Comparison of ENCODE assay signal across 8 cellular contexts in genomic region chr1:202343652-202344349, GRCh38. TPM values are rescaled to one million over a fixed set of nuclear protein-coding genes. Genes with fewer than 3 reads are reported as not detected.
A peak's percentile ranks its signal among the peaks of the same experiment; 100 is the strongest.
DNase-seq lines count a peak whose midpoint lies in the region; ATAC-seq, FAIRE-seq and TF ChIP-seq lines count a peak whose summit lies in the region.

No MANE protein-coding gene starts in this region.

- no peak for TF ChIP-seq POLR2A in uterus (IDR thresholded peaks at IDR 0.05)

- H3K36me3 Mint-ChIP-seq in activated naive CD8-positive, alpha-beta T cell treated with anti-CD3 and anti-CD28 coated beads, Interleukin-2, amount 10 ng/mL, durations not matched to agents 7 days and 5 days: peaks cover 8% of the 10 kb centered on the region

- H3K27me3 ChIP-seq in uterus: no peaks in the 10 kb centered on the region

- H3K4me1 ChIP-seq in uterus: peaks cover 0 to 3% of the 10 kb centered on the region in 2 donors

- no peaks in the 10 kb centered on the region for H3K36me3 ChIP-seq in uterus

- no peak overlapping the region for H3K27ac ChIP-seq in uterus

- peak; percentile 80 for FAIRE-seq in GM18507 (lab: Jason Lieb, UNC)

- no peaks in the 10 kb centered on the region for H3K9me3 Mint-ChIP-seq in activated naive CD8-positive, alpha-beta T cell treated with anti-CD3 and anti-CD28 coated beads, Interleukin-2, amount 10 ng/mL, durations not matched to agents 7 days and 5 days

- H3K27ac Mint-ChIP-seq in activated naive CD8-positive, alpha-beta T cell treated with anti-CD3 and anti-CD28 coated beads, Interleukin-2, amount 10 ng/mL, durations not matched to agents 7 days and 5 days: peak overlapping the region; percentile 70

- H3K27me3 Mint-ChIP-seq in activated naive CD8-positive, alpha-beta T cell treated with anti-CD3 and anti-CD28 coated beads, Interleukin-2, amount 10 ng/mL, durations not matched to agents 7 days and 5 days: no peaks in the 10 kb centered on the region

- TF ChIP-seq CTCF in uterus (IDR thresholded peaks at IDR 0.05): peak; percentile 57 to 78 (median 72)

- peaks cover 32% of the 10 kb centered on the region for H3K4me1 Mint-ChIP-seq in activated naive CD8-positive, alpha-beta T cell treated with anti-CD3 and anti-CD28 coated beads, Interleukin-2, amount 10 ng/mL, durations not matched to agents 7 days and 5 days

- no peak for ATAC-seq in activated naive CD8-positive, alpha-beta T cell treated with anti-CD3 and anti-CD28 coated beads, Interleukin-2, amount 10 ng/mL, durations not matched to agents 7 days and 5 days (ENCODE audit: low read depth)
- no peak for ATAC-seq in HG02973 (IDR thresholded peaks at IDR 0.05; ENCODE audit: unreplicated experiment)

- H3K9me3 ChIP-seq in uterus: no peaks in the 10 kb centered on the region

- no peak overlapping the region for H3K4me3 ChIP-seq in uterus

- intact Hi-C loops in uterus (cut with DNase I; ENCODE audit: low total_unique reads): loop anchor here (10.0 kb wide), 1 partner anchor 261 kb away; no protein-coding TSS in a partner anchor

- H3K4me3 Mint-ChIP-seq in activated naive CD8-positive, alpha-beta T cell treated with anti-CD3 and anti-CD28 coated beads, Interleukin-2, amount 10 ng/mL, durations not matched to agents 7 days and 5 days: peak overlapping the region; percentile 75

- peak; percentile 21 for DNase-seq in AG20443 (ENCODE audit: low spot score)
- no peak for DNase-seq in GM18507 (ENCODE audit: extremely low spot score, insufficient read length, low read depth)
- peak; percentile 67 for DNase-seq in NCI-H345 (lab: John Stamatoyannopoulos, UW)
- no peak for DNase-seq in activated naive CD8-positive, alpha-beta T cell treated with anti-CD3 and anti-CD28 coated beads, Interleukin-2, amount 10 ng/mL, durations not matched to agents 7 days and 5 days
- DNase-seq in kidney glomerular epithelial cell (lab: John Stamatoyannopoulos, UW): peak; percentile 49
- DNase-seq in uterus: no peak
- no peak for DNase-seq in activated gamma-delta T cell treated with Interleukin-2 at 50 U/mL for 16 hours

- POLR2A ChIA-PET in activated naive CD8-positive, alpha-beta T cell treated with anti-CD3 and anti-CD28 coated beads, Interleukin-2, amount 10 ng/mL, durations not matched to agents 7 days and 5 days (lab: Charles Lee): no interaction called here

RNA-seq across cellular contexts. Expression of gene UBE2T, which starts 2.1 kb away (rescaled TPM):
- 10 to 100 TPM; 53.4 to 59.3 TPM for total RNA-seq in activated naive CD8-positive, alpha-beta T cell treated with anti-CD3 and anti-CD28 coated beads, Interleukin-2, amount 10 ng/mL, durations not matched to agents 7 days and 5 days
- 10 to 100 TPM in 1 of 4 donors, 1 to 10 TPM in 2, under 1 TPM in 1; 0.76 to 25.9 (median 2.8) TPM for total RNA-seq in uterus

RNA-seq across cellular contexts. Expression of gene PPP1R12B, which starts 4.7 kb away (rescaled TPM):
- total RNA-seq in activated naive CD8-positive, alpha-beta T cell treated with anti-CD3 and anti-CD28 coated beads, Interleukin-2, amount 10 ng/mL, durations not matched to agents 7 days and 5 days: 10 to 100 TPM; 26.9 to 27.7 TPM
- 100 to 1,000 TPM; 197 to 386 (median 303) TPM for total RNA-seq in uterus

Comparison
In these comparisons a context has a peak if more than half of its experiments do, and no peak if none do; other contexts are left out.
1. DNase-seq: peak in AG20443 (single experiment), NCI-H345 (single experiment) and kidney glomerular epithelial cell (single experiment); none in GM18507 (single experiment), activated naive CD8-positive, alpha-beta T cell treated with anti-CD3 and anti-CD28 coated beads, Interleukin-2, amount 10 ng/mL, durations not matched to agents 7 days and 5 days (single experiment), uterus (0 of 2) and activated gamma-delta T cell treated with Interleukin-2 at 50 U/mL for 16 hours (single experiment).
2. RNA of gene PPP1R12B, which starts 4.7 kb away (total RNA-seq): 197 to 386 TPM in uterus; 26.9 to 27.7 TPM in activated naive CD8-positive, alpha-beta T cell treated with anti-CD3 and anti-CD28 coated beads, Interleukin-2, amount 10 ng/mL, durations not matched to agents 7 days and 5 days; every median in the first group is over 4 times any median in the second.